10 cellular contexts compared by ENCODE assay signal in the genomic region with DNA sequence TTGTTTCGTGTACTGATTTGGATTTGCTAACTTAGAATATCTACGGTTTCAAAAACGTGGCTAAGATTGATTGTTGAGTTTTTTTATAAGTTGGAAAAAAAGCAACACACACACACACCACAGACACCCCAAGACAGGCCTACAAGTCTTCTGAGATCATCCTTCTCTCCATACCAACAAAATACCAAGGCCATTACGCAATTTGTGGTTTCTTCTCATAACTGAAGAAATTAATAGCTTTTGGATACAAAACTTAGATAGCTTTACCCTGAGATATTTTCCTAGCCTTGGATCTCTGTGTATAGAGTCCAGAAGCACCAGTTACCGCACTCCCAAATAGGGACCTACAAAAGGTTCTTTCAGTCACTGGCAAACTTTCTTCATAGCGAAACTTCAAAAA.
DNase-seq lines count a peak whose midpoint lies in the region; ATAC-seq and TF ChIP-seq lines count a peak whose summit lies in the region.
"Had no signal": no experiment of that assay in that cellular context is flagged by ENCODE, and none has a peak within 500 bp of the region (broad histone marks: within the 10 kb centered on the region; RNA-seq: fewer than 3 reads in every experiment).

No MANE protein-coding gene starts in this region.

- H3K36me3 Mint-ChIP-seq in mesothelial cell of epicardium, result no peaks in the 10 kb centered on the region
- peaks cover 9% of the 10 kb centered on the region for H3K36me3 Mint-ChIP-seq in activated T-helper 2 cell treated with anti-CD3 and anti-CD28 coated beads, Interferon-gamma antibody, Interleukin-2, Interleukin-4, amounts not matched to agents 10 μg/mL and 5 μg/mL and 100 μg/mL, durations not matched to agents 14 hours and 24 hours and 36 hours (ENCODE audit: low read depth)

- no peaks in the 10 kb centered on the region for H3K27me3 Mint-ChIP-seq in mesothelial cell of epicardium (ENCODE audit: low read depth)
- no peaks in the 10 kb centered on the region for H3K27me3 Mint-ChIP-seq in activated T-helper 2 cell treated with anti-CD3 and anti-CD28 coated beads, Interferon-gamma antibody, Interleukin-2, Interleukin-4, amounts not matched to agents 10 μg/mL and 5 μg/mL and 100 μg/mL, durations not matched to agents 14 hours and 24 hours and 36 hours (ENCODE audit: low read depth)

- peaks cover 26% of the 10 kb centered on the region for H3K79me2 ChIP-seq in ACC112 (ENCODE audit: control insufficient read depth, insufficient read depth, low read length, unreplicated experiment)

- H2AFZ ChIP-seq in ACC112 (ENCODE audit: low read length, unreplicated experiment), result no peak overlapping the region

- H3K4me1 Mint-ChIP-seq in mesothelial cell of epicardium, result peaks cover 14% of the 10 kb centered on the region
- peaks cover 62% of the 10 kb centered on the region for H3K4me1 Mint-ChIP-seq in activated T-helper 2 cell treated with anti-CD3 and anti-CD28 coated beads, Interferon-gamma antibody, Interleukin-2, Interleukin-4, amounts not matched to agents 10 μg/mL and 5 μg/mL and 100 μg/mL, durations not matched to agents 14 hours and 24 hours and 36 hours (ENCODE audit: low read depth)

- H3K4me3 Mint-ChIP-seq in mesothelial cell of epicardium, result no peak overlapping the region
- H3K4me3 Mint-ChIP-seq in activated T-helper 2 cell treated with anti-CD3 and anti-CD28 coated beads, Interferon-gamma antibody, Interleukin-2, Interleukin-4, amounts not matched to agents 10 μg/mL and 5 μg/mL and 100 μg/mL, durations not matched to agents 14 hours and 24 hours and 36 hours (ENCODE audit: low read depth), result no peak overlapping the region

- H3K4me3 ChIP-seq in ACC112 (ENCODE audit: low read depth, low read length), result peak overlapping the region; percentile 59
- H3K4me3 ChIP-seq in breast epithelium, result no peak overlapping the region

- H3K9me3 Mint-ChIP-seq in mesothelial cell of epicardium, result no peaks in the 10 kb centered on the region
- no peaks in the 10 kb centered on the region for H3K9me3 Mint-ChIP-seq in activated T-helper 2 cell treated with anti-CD3 and anti-CD28 coated beads, Interferon-gamma antibody, Interleukin-2, Interleukin-4, amounts not matched to agents 10 μg/mL and 5 μg/mL and 100 μg/mL, durations not matched to agents 14 hours and 24 hours and 36 hours

- TF ChIP-seq CTCF in breast epithelium (IDR thresholded peaks at IDR 0.05), result no peak
- no peak for TF ChIP-seq CTCF in mesothelial cell of epicardium (IDR thresholded peaks at IDR 0.05; ENCODE audit: unreplicated experiment)

- DNase-seq in KG1 (lab: John Stamatoyannopoulos, UW), result peak; percentile 27
- DNase-seq in breast epithelium (ENCODE audit: low spot score in 2 of 2), result no peak
- DNase-seq in mesothelial cell of epicardium (ENCODE audit: low spot score in 2 of 2, unreplicated experiment in 2 of 2), result no peak
- no peak for DNase-seq in activated naive CD4-positive, alpha-beta T cell treated with anti-CD3 and anti-CD28 coated beads, Interleukin-2, amount 50 U/mL, for 16 hours
- DNase-seq in activated T-helper 2 cell treated with anti-CD3 and anti-CD28 coated beads, Interferon-gamma antibody, Interleukin-2, Interleukin-4, amounts not matched to agents 10 μg/mL and 5 μg/mL and 100 μg/mL, durations not matched to agents 14 hours and 24 hours and 36 hours (ENCODE audit: low spot score), result no peak
- DNase-seq: Calu3, NCI-H1930 had no signal

- H3K4me1 ChIP-seq in ACC112 (ENCODE audit: control insufficient read depth, insufficient read depth, low read length, unreplicated experiment) (peaks cover 59% of the 10 kb centered on the region), breast epithelium (peaks cover 0 to 26% of the 10 kb centered on the region in 2 donors)

- peak overlapping the region; percentile 96 for H3K27ac ChIP-seq in ACC112 (ENCODE audit: low read depth, low read length)
- peak overlapping the region; percentile 81 to 82 for H3K27ac ChIP-seq in breast epithelium

- H3K36me3 ChIP-seq in ACC112 (ENCODE audit: insufficient read depth, low read length) (no peaks in the 10 kb centered on the region), breast epithelium (no peaks in the 10 kb centered on the region)

- H3K27me3 ChIP-seq in ACC112 (ENCODE audit: insufficient read depth, low read length), result no peaks in the 10 kb centered on the region
- H3K27me3 ChIP-seq in breast epithelium, result no peaks in the 10 kb centered on the region

- TF ChIP-seq POLR2A in breast epithelium (IDR thresholded peaks at IDR 0.05), result no peak

- no peak for ATAC-seq in HG03460 (IDR thresholded peaks at IDR 0.05; ENCODE audit: unreplicated experiment)
- ATAC-seq in HG02759 (IDR thresholded peaks at IDR 0.05; ENCODE audit: unreplicated experiment), result no peak

- H3K9me3 ChIP-seq in breast epithelium, result no peaks in the 10 kb centered on the region

- H3K27ac Mint-ChIP-seq in mesothelial cell of epicardium, result peak overlapping the region; percentile 3
- no peak overlapping the region for H3K27ac Mint-ChIP-seq in activated T-helper 2 cell treated with anti-CD3 and anti-CD28 coated beads, Interferon-gamma antibody, Interleukin-2, Interleukin-4, amounts not matched to agents 10 μg/mL and 5 μg/mL and 100 μg/mL, durations not matched to agents 14 hours and 24 hours and 36 hours

- intact Hi-C loops in breast epithelium (cut with DNase I; ENCODE audit: low total_unique reads), result no loop called here
- intact Hi-C loops in activated T-helper 2 cell treated with anti-CD3 and anti-CD28 coated beads, Interferon-gamma antibody, Interleukin-2, Interleukin-4, amounts not matched to agents 10 μg/mL and 5 μg/mL and 100 μg/mL, durations not matched to agents 14 hours and 24 hours and 36 hours (cut with micrococcal nuclease), result no loop called here
